Comparison of ENCODE assay signal across 1 cellular context in genomic region chr14:66405158-66405557, GRCh38.
TF ChIP-seq lines count a peak whose summit lies in the region.

No MANE protein-coding gene starts in this region.

TF ChIP-seq in HepG2, 621 proteins besides CTCF, POLR2A, EP300 and RAD21 (continued from another document):
- TF ChIP-seq ZNF512 (CRISPR knock-in tag; IDR thresholded peaks at IDR 0.05) (no peak), ZNF768 (CRISPR knock-in tag; IDR thresholded peaks at IDR 0.05) (no peak), ZNF792 (CRISPR knock-in tag; IDR thresholded peaks at IDR 0.05) (no peak), ZNF367 (CRISPR knock-in tag; IDR thresholded peaks at IDR 0.05; ENCODE audit: borderline replicate concordance) (no peak), ZNF20 (CRISPR knock-in tag; IDR thresholded peaks at IDR 0.05) (no peak)
